Comparison of ENCODE assay signal across 14 cellular contexts in genomic region chr18:48608581-48608980, GRCh38.
"Had no signal": no experiment of that assay in that cellular context is flagged by ENCODE, and none has a peak within 500 bp of the region (broad histone marks: within the 10 kb centered on the region; RNA-seq: fewer than 3 reads in every experiment).

No MANE protein-coding gene starts in this region.

- H3K4me3 ChIP-seq: gastrocnemius medialis, heart right ventricle, skin epidermis, upper lobe of left lung had no signal

- H3K27me3 ChIP-seq: gastrocnemius medialis, heart right ventricle, upper lobe of left lung had no signal

- H3K27ac ChIP-seq: gastrocnemius medialis, skin epidermis, upper lobe of left lung had no signal

- DNase-seq: activated CD4-positive, alpha-beta T cell treated with anti-CD3 and anti-CD28 coated beads, Interleukin-2, amount 10 ng/mL, durations not matched to agents 7 days and 5 days; activated CD4-positive, CD25-positive, alpha-beta regulatory T cell; activated naive CD4-positive, alpha-beta T cell treated with Interleukin-2 at 50 U/mL for 16 hours; activated T-cell treated with anti-CD3 and anti-CD28 coated beads for 4 hours; aorta; erythroblast; gastrocnemius medialis; heart right ventricle; natural killer cell; stimulated activated CD4-positive, alpha-beta T cell treated with anti-CD3 and anti-CD28 coated beads, Interleukin-4, amount 100 ng/mL, for 4 hours; stimulated activated CD8-positive, alpha-beta memory T cell treated with anti-CD3 and anti-CD28 coated beads, Interleukin-4, amount 100 ng/mL, for 48 hours; stimulated activated naive CD4-positive, alpha-beta T cell treated with Interleukin-2 at 50 U/mL for 16 hours; upper lobe of left lung had no signal

- H3K9me3 ChIP-seq: gastrocnemius medialis, heart right ventricle, upper lobe of left lung had no signal

- H3K36me3 ChIP-seq: gastrocnemius medialis, heart right ventricle, upper lobe of left lung had no signal

- ATAC-seq: gastrocnemius medialis, natural killer cell had no signal
